22 cellular contexts compared by ENCODE assay signal in genomic region chr7:36181668-36182067, GRCh38. TPM values are rescaled to one million over a fixed set of nuclear protein-coding genes. Genes with fewer than 3 reads are reported as not detected.
DNase-seq lines count a peak whose midpoint lies in the region; ATAC-seq, FAIRE-seq and TF ChIP-seq lines count a peak whose summit lies in the region.
"Had no signal": no experiment of that assay in that cellular context is flagged by ENCODE, and none has a peak within 500 bp of the region (broad histone marks: within the 10 kb centered on the region; RNA-seq: fewer than 3 reads in every experiment).

No MANE protein-coding gene starts in this region.

- H3K27me3 Mint-ChIP-seq in H9 (ENCODE audit: low read depth): no peaks in the 10 kb centered on the region
- H3K27me3 Mint-ChIP-seq: CD4-positive, alpha-beta memory T cell had no signal

- H3K9ac ChIP-seq in HepG2 (ENCODE audit: insufficient read depth, low read depth, low read length): no peak overlapping the region
- no peak overlapping the region for H3K9ac ChIP-seq in H9 (ENCODE audit: extremely low read depth, insufficient read length, low read length)
- H3K9ac ChIP-seq: BLaER1 treated with 17β-estradiol and CSF1 and Interleukin-3, amounts not matched to agents 10 nM and 100 nM; KMS-11 had no signal

- ATAC-seq in HepG2: no peak
- ATAC-seq in mucosa of descending colon: no peak
- ATAC-seq: HCT116 had no signal

- H4K5ac ChIP-seq in H9 (ENCODE audit: insufficient read length, low read depth, low read length): no peak overlapping the region

- CTCF ChIA-PET in HepG2 (lab: Yijun Ruan, JAX; ENCODE audit: low intra/inter-chr PET ratio, low total read pairs): no interaction called here

- no peak overlapping the region for H2BK15ac ChIP-seq in H9 (ENCODE audit: low read depth, low read length)

- H3K36me3 ChIP-seq in HepG2 (replicated peaks in 1 of 2; ENCODE audit: control insufficient read depth in 1 of 2, insufficient read depth in 2 of 2, low read length in 2 of 2): peaks cover 3 to 6% of the 10 kb centered on the region in 2 experiments; a peak in 3 of 5 replicates
- no peaks in the 10 kb centered on the region for H3K36me3 ChIP-seq in mucosa of descending colon (ENCODE audit: low read depth)
- H3K36me3 ChIP-seq: SJCRH30 had no signal

- H3K4me3 Mint-ChIP-seq in H9: no peak overlapping the region
- H3K4me3 Mint-ChIP-seq: CD4-positive, alpha-beta memory T cell had no signal

- peak; percentile 42 for FAIRE-seq in HepG2 (lab: Jason Lieb, UNC)
- FAIRE-seq: GM18507, RCC 7860 had no signal

- H3K4me2 ChIP-seq in HepG2 (ENCODE audit: low read depth, low read length) (no peak overlapping the region), H9 (ENCODE audit: insufficient read depth, insufficient read length, low read length) (no peak overlapping the region)
- H3K4me2 ChIP-seq: KMS-11 had no signal

- H3K27ac ChIP-seq in HepG2 (ENCODE audit: extremely low read length, insufficient read depth, low read length) (no peak overlapping the region), H9 (ENCODE audit: insufficient read length, low read depth, low read length) (no peak overlapping the region)
- H3K27ac ChIP-seq: KMS-11, SJCRH30 had no signal

- H4K91ac ChIP-seq in H9 (ENCODE audit: insufficient read length, low read depth, low read length): no peak overlapping the region

- no peaks in the 10 kb centered on the region for H3K9me3 Mint-ChIP-seq in H9

- no peak overlapping the region for H2AFZ ChIP-seq in HepG2 (ENCODE audit: low read length)
- no peak overlapping the region for H2AFZ ChIP-seq in H9 (ENCODE audit: low read length)

- no peak for TF ChIP-seq POLR2A in HepG2 (IDR thresholded peaks at IDR 0.05; ENCODE audit: insufficient read depth in 1 of 2, low read depth in 2 of 2, low read length in 2 of 2)

- H2BK120ac ChIP-seq in H9 (ENCODE audit: low read depth, low read length, poor library complexity, severe bottlenecking): no peak overlapping the region

- H4K20me1 ChIP-seq in HepG2 (ENCODE audit: insufficient read depth, low read length) (0 out of 2 replicates have a peak, but pooled peaks cover under 1% of the 10 kb centered on the region), H9 (ENCODE audit: control insufficient read depth, insufficient read depth, insufficient read length) (no peaks in the 10 kb centered on the region)

- H3K79me1 ChIP-seq in H9 (ENCODE audit: insufficient read depth, low read depth, low read length, poor library complexity, severe bottlenecking): no peaks in the 10 kb centered on the region

- no peak overlapping the region for H4K8ac ChIP-seq in H9 (replicated peaks; ENCODE audit: insufficient read length, low read depth, low read length)

- TF ChIP-seq CTCF in HepG2 (CRISPR knock-in tag; IDR thresholded peaks at IDR 0.05): no peak
- TF ChIP-seq CTCF in H9 (conservative IDR thresholded peaks at IDR 0.05): no peak
- no peak for TF ChIP-seq CTCF in mucosa of descending colon (IDR thresholded peaks at IDR 0.05)

- H2BK5ac ChIP-seq in H9 (ENCODE audit: insufficient read length, low read length): no peak overlapping the region

- H2BK12ac ChIP-seq in H9 (ENCODE audit: insufficient read length, low read depth, low read length): no peak overlapping the region

- H3K9me3 ChIP-seq in HepG2 (ENCODE audit: low read length) (no peaks in the 10 kb centered on the region), H9 (ENCODE audit: control insufficient read depth, low read depth, low read length) (no peaks in the 10 kb centered on the region), mucosa of descending colon (no peaks in the 10 kb centered on the region)
- H3K9me3 ChIP-seq: Caco-2, SJCRH30 had no signal

- no peak overlapping the region for H3T11ph ChIP-seq in H9 (ENCODE audit: low read length)

- POLR2A ChIA-PET in HepG2 (lab: Yijun Ruan, JAX): no interaction called here

- H3K18ac ChIP-seq in H9 (ENCODE audit: insufficient read length, low read depth, low read length): no peak overlapping the region

- H3K14ac ChIP-seq in H9 (ENCODE audit: insufficient read depth, low read length): no peak overlapping the region

- DNase-seq in NCI-H1694 (lab: John Stamatoyannopoulos, UW): peak; percentile 70
- DNase-seq in NCI-H69 (lab: John Stamatoyannopoulos, UW): peak; percentile 55
- peak; percentile 23 for DNase-seq in HepG2 (ENCODE audit: low spot score)
- no peak for DNase-seq in H9
- no peak for DNase-seq in mucosa of descending colon
- no peak for DNase-seq in stimulated activated CD4-positive, alpha-beta T cell treated with anti-CD3 and anti-CD28 coated beads, Interleukin-15, amount 100 ng/mL, for 24 hours
- DNase-seq in activated T-cell treated with anti-CD3 and anti-CD28 coated beads, Interleukin-2, amount 50 U/mL, for 1 hour: no peak
- DNase-seq: ACHN; Caco-2; CD4-positive, alpha-beta memory T cell; GDM1; GOT3; NCI-H1105; NCI-H146; NCI-H2081; NCI-H774; SJCRH30 had no signal

- H3K36me3 Mint-ChIP-seq in H9 (ENCODE audit: insufficient read depth in 1 of 3, low read depth in 3 of 3): no peaks in the 10 kb centered on the region; a peak in 1 of 7 replicates

- H3K79me2 ChIP-seq in HepG2 (ENCODE audit: insufficient read depth, low read length) (peaks cover 12% of the 10 kb centered on the region), H9 (ENCODE audit: insufficient read depth, low read length) (no peaks in the 10 kb centered on the region)

- no peak overlapping the region for H3K4ac ChIP-seq in H9 (ENCODE audit: low read depth, low read length)

- H3K27ac Mint-ChIP-seq in H9: peak overlapping the region in 1 of 3 experiments; percentile 63; a peak in 1 of 7 replicates

- intact Hi-C loops in HepG2 (cut with micrococcal nuclease; ENCODE audit: unreplicated experiment): no loop called here
- intact Hi-C loops in mucosa of descending colon (cut with DNase I, micrococcal nuclease): no loop called here

- in situ Hi-C loops in HepG2 (cut with HindIII; ENCODE audit: extremely low pct_ligation_motif_present, low pct_unique_long_range_greater_than_20kb): no loop called here

- H3K27me3 ChIP-seq in HepG2 (ENCODE audit: control insufficient read depth in 1 of 2, insufficient read depth in 2 of 2, low read length in 2 of 2) (no peaks in the 10 kb centered on the region), H9 (ENCODE audit: insufficient read depth, low read length) (no peaks in the 10 kb centered on the region)
- H3K27me3 ChIP-seq: BLaER1 treated with 17β-estradiol and CSF1 and Interleukin-3, amounts not matched to agents 10 nM and 100 nM; SJCRH30 had no signal

- H3K23ac ChIP-seq in H9 (ENCODE audit: insufficient read length, low read depth, low read length): no peak overlapping the region

- H3K4me1 ChIP-seq in HepG2 (ENCODE audit: insufficient read depth, low read length) (peaks cover 58% of the 10 kb centered on the region), H9 (ENCODE audit: insufficient read depth, low read length) (no peaks in the 10 kb centered on the region), mucosa of descending colon (ENCODE audit: low read depth) (no peaks in the 10 kb centered on the region)
- H3K4me1 ChIP-seq: Caco-2, SJCRH30 had no signal

- BruUV-seq in HepG2 (replicated peaks; lab: Mats Ljungman, UMichigan): no TSS peak

- H3K23me2 ChIP-seq in H9 (ENCODE audit: insufficient read length, low read depth, low read length, poor library complexity, severe bottlenecking): no peaks in the 10 kb centered on the region

- H3K4me1 Mint-ChIP-seq in H9: peaks cover 2 to 15% of the 10 kb centered on the region in 2 experiments; a peak in 3 of 4 replicates
- H3K4me1 Mint-ChIP-seq: CD4-positive, alpha-beta memory T cell had no signal

- H2AK5ac ChIP-seq in H9 (ENCODE audit: insufficient read length, low read length): no peak overlapping the region

- H3K56ac ChIP-seq in H9 (ENCODE audit: insufficient read length, low read depth, low read length): no peak overlapping the region

- WGBS in HepG2 (ENCODE audit: low lambda C conversion rate): 82% methylated on average over 4 of the region's 4 CpGs
- no CpG with 5 or more reads among the region's 4 CpGs for WGBS in H9 (ENCODE audit: extremely low coverage, insufficient read length, low lambda C conversion rate)

- H2BK20ac ChIP-seq in H9 (ENCODE audit: low read depth, low read length, poor library complexity, severe bottlenecking): no peak overlapping the region

- no peak for TF ChIP-seq EP300 in HepG2 (IDR thresholded peaks at IDR 0.05; ENCODE audit: low read depth in 2 of 2, low read length in 2 of 2)
- TF ChIP-seq EP300 in HepG2 (CRISPR knock-in tag; IDR thresholded peaks at IDR 0.05; ENCODE audit: borderline replicate concordance): no peak

- TF ChIP-seq RAD21 in HepG2 (CRISPR knock-in tag; IDR thresholded peaks at IDR 0.05): no peak

- H3K4me3 ChIP-seq in HepG2 (replicated peaks in 1 of 3; ENCODE audit: insufficient read depth in 1 of 3, low read depth in 2 of 3, low read length in 3 of 3) (no peak overlapping the region), mucosa of descending colon (no peak overlapping the region)
- H3K4me3 ChIP-seq: BLaER1 treated with 17β-estradiol and CSF1 and Interleukin-3, amounts not matched to agents 10 nM and 100 nM; SJCRH30 had no signal

RNA-seq across cellular contexts. Expression of gene EEPD1, which starts 28.6 kb away (rescaled TPM):
- total RNA-seq in HepG2 (2016; rRNA removed; fragmentation: Illumina TruSeq; extraction: Trizol) (10.0 and 10.1 TPM in 2 replicates), H9 (2021) (3.8 and 5.0 TPM in 2 replicates), mucosa of descending colon (10 to 100 TPM in 2 of 3 donors, 1 to 10 TPM in 1; 9.9 to 16.8 (median 16.3) TPM)
- 2.6 and 4.1 TPM in 2 replicates for total RNA-seq in HepG2 (2016; cell fraction: cytosol; rRNA removed; fragmentation: Illumina TruSeq; extraction: Trizol; ENCODE audit: low read depth)
- 6.6 and 8.8 TPM in 2 replicates for total RNA-seq in HepG2 (2016; cell fraction: insoluble cytoplasmic fraction; rRNA removed; fragmentation: Illumina TruSeq; extraction: Trizol)
- 4.1 and 4.5 TPM in 2 replicates for total RNA-seq in HepG2 (2016; cell fraction: membrane; rRNA removed; fragmentation: Illumina TruSeq; extraction: Trizol)
- 8.1 and 10.7 TPM in 2 replicates for total RNA-seq in HepG2 (2016; cell fraction: nucleus; rRNA removed; fragmentation: Illumina TruSeq; extraction: Trizol)
- 16.4 and 18.4 TPM in 2 replicates for polyA plus RNA-seq in HepG2 (2011; rRNA removed)
- polyA plus RNA-seq in HepG2 (2011; cell fraction: cytosol; rRNA removed): 13.7 and 15.2 TPM in 2 replicates
- 36.9 and 55.6 TPM in 2 replicates for polyA plus RNA-seq in HepG2 (2011; cell fraction: nucleus; rRNA removed)
- 17.7 and 30.3 TPM in 2 replicates for polyA plus RNA-seq in HepG2 (2012)
- polyA plus RNA-seq in HepG2 (2016; cell fraction: cytosol; fragmentation: Illumina TruSeq; extraction: Trizol; ENCODE audit: low read depth): 1.3 and 1.6 TPM in 2 replicates
- 9.2 and 12.3 TPM in 2 replicates for polyA plus RNA-seq in HepG2 (2016; cell fraction: insoluble cytoplasmic fraction; fragmentation: Illumina TruSeq; extraction: Trizol; ENCODE audit: low read depth)
- 2.9 and 3.7 TPM in 2 replicates for polyA plus RNA-seq in HepG2 (2016; cell fraction: membrane; fragmentation: Illumina TruSeq; extraction: Trizol; ENCODE audit: low read depth)
- 36.8 and 40.3 TPM in 2 replicates for polyA plus RNA-seq in HepG2 (2016; cell fraction: nucleus; fragmentation: Illumina TruSeq; extraction: Trizol; ENCODE audit: insufficient read depth, low read depth)
- 1.7 and 22.0 TPM in 2 replicates for polyA minus RNA-seq in HepG2 (2011; rRNA and poly(A)+ RNA removed; ENCODE audit: low replicate concordance)
- 6.0 and 8.7 TPM in 2 replicates for polyA minus RNA-seq in HepG2 (2011; cell fraction: cytosol; rRNA and poly(A)+ RNA removed)
- 31.8 and 34.1 TPM in 2 replicates for polyA minus RNA-seq in HepG2 (2011; cell fraction: nucleus; rRNA and poly(A)+ RNA removed)

Comparison
In these comparisons a context has a peak if more than half of its experiments do, and no peak if none do; other contexts are left out.
1. DNase-seq: peak in NCI-H1694 (single experiment), NCI-H69 (single experiment) and HepG2 (single experiment); none in H9 (single experiment), mucosa of descending colon (0 of 3), stimulated activated CD4-positive, alpha-beta T cell treated with anti-CD3 and anti-CD28 coated beads, Interleukin-15, amount 100 ng/mL, for 24 hours (single experiment) and activated T-cell treated with anti-CD3 and anti-CD28 coated beads, Interleukin-2, amount 50 U/mL, for 1 hour (single experiment).